ENCODE assay signal across 9 cellular contexts in the genomic region with DNA sequence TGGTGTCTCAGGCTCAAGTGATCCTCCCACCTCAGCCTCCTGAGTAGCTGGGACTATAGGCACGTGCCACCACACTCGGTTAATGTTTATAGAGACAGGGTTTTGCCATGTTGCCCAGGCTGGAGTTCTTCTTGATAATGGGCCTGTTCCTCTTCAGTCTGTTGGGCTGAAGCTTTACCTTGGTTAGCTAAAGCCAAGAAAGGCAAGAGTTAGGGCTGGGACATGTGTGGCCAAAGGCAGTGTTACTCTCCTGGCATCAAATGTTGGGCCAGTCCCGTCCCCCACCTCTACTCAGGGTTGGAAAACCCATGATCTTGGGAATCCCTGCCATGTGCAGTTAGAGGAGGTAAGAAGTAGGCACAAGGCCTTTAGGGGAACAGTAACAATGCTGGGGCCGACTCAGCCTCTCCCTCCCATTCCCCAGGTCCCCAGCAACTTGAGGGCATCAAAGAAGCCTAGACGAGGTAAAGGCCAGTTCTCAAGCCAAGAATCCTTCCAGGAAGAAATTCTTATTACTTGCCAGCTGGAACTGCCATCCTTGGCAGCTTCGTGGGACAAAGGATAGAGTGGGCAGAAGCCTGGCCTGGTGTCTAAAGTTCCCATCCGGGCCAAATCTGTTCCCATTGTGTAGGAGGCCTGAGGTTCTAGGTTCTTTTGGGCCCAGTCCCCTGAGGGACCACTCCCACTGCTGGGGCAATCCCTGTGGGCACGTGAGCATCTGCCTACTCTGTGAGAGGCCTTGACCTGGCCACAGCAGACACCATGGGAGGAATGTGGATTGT. TPM values are rescaled to one million over a fixed set of nuclear protein-coding genes. Genes with fewer than 3 reads are reported as not detected.
A peak's percentile ranks its signal among the peaks of the same experiment; 100 is the strongest.
DNase-seq lines count a peak whose midpoint lies in the region; ATAC-seq, FAIRE-seq and TF ChIP-seq lines count a peak whose summit lies in the region.
"Had no signal": no experiment of that assay in that cellular context is flagged by ENCODE, and none has a peak within 500 bp of the region (broad histone marks: within the 10 kb centered on the region; RNA-seq: fewer than 3 reads in every experiment).

No MANE protein-coding gene starts in this region.

- peak; percentile 38 for TF ChIP-seq POLR2A in NB4 (IDR thresholded peaks at IDR 0.05; ENCODE audit: extremely low read depth, insufficient read length)
- no peak for TF ChIP-seq POLR2A in endothelial cell of umbilical vein (IDR thresholded peaks at IDR 0.05; ENCODE audit: low read depth, low read length)

- intact Hi-C loops in endothelial cell of umbilical vein (cut with micrococcal nuclease) = no loop called here

- H3K9me1 ChIP-seq in endothelial cell of umbilical vein (replicated peaks; ENCODE audit: control insufficient read depth, extremely low read depth, insufficient read depth, low read length) = no peaks in the 10 kb centered on the region

- H3K4me3 ChIP-seq in NB4 (ENCODE audit: low read depth, low read length) = no peak overlapping the region
- no peak overlapping the region for H3K4me3 ChIP-seq in endothelial cell of umbilical vein (replicated peaks in 1 of 3; ENCODE audit: insufficient read depth in 1 of 3, low read depth in 1 of 3, low read length in 3 of 3)

- H3K36me3 ChIP-seq in endothelial cell of umbilical vein (ENCODE audit: control insufficient read depth in 2 of 2, extremely low read depth in 1 of 2, insufficient read depth in 2 of 2, low read length in 2 of 2) = peaks cover 0 to 3% of the 10 kb centered on the region in 2 experiments

- POLR2A ChIA-PET in endothelial cell of umbilical vein (lab: Charles Lee) = no interaction called here

- BruUV-seq in endothelial cell of umbilical vein (replicated peaks; lab: Mats Ljungman, UMichigan) = no TSS peak

- no peak for ATAC-seq in GM19328 (IDR thresholded peaks at IDR 0.05; ENCODE audit: unreplicated experiment)

- H3K4me1 ChIP-seq in endothelial cell of umbilical vein (ENCODE audit: control insufficient read depth, extremely low read depth, insufficient read depth, low read length) = peaks cover 6% of the 10 kb centered on the region

- peaks cover 5% of the 10 kb centered on the region for H3K79me2 ChIP-seq in endothelial cell of umbilical vein (ENCODE audit: control insufficient read depth, insufficient read depth, low read length)

- no peak overlapping the region for H2AFZ ChIP-seq in endothelial cell of umbilical vein (ENCODE audit: low read depth, low read length)

- H3K9ac ChIP-seq in endothelial cell of umbilical vein (replicated peaks; ENCODE audit: extremely low read depth, insufficient read depth, low read length) = no peak overlapping the region

- H3K9me3 ChIP-seq in endothelial cell of umbilical vein (replicated peaks; ENCODE audit: control insufficient read depth, insufficient read depth, low read length) = no peaks in the 10 kb centered on the region

- FAIRE-seq in endothelial cell of umbilical vein (lab: Jason Lieb, UNC) = no peak
- FAIRE-seq: GM18507 had no signal

- H4K20me1 ChIP-seq in endothelial cell of umbilical vein (replicated peaks; ENCODE audit: control insufficient read depth, extremely low read depth, insufficient read depth, low read length) = no peaks in the 10 kb centered on the region

- CTCF ChIA-PET in endothelial cell of umbilical vein (lab: Charles Lee) = interaction anchor here (0.9 to 1.5 kb wide), 3 partner anchors 21 to 34 kb away, joined by 3 to 4 read pairs (median 4); no protein-coding TSS in a partner anchor

- no peak overlapping the region for H3K27ac ChIP-seq in endothelial cell of umbilical vein (ENCODE audit: insufficient read depth, low read depth, low read length)

- H3K27me3 ChIP-seq in endothelial cell of umbilical vein (ENCODE audit: control insufficient read depth in 2 of 2, insufficient read depth in 2 of 2, low read length in 2 of 2) = no peaks in the 10 kb centered on the region

- DNase-seq in DMS 273 treated with DMSO at 0.1 percent for 48 hours (lab: John Stamatoyannopoulos, UW) (peak; percentile 38), NB4 (ENCODE audit: low read depth) (no peak), endothelial cell of umbilical vein (ENCODE audit: low read depth, low spot score) (peak; percentile 22), renal cortical epithelial cell (ENCODE audit: low read depth) (peak; percentile 94), 8988T (no peak), SHP77 (lab: John Stamatoyannopoulos, UW) (no peak)
- no peak for DNase-seq in activated effector memory CD4-positive, alpha-beta T cell treated with anti-CD3 and anti-CD28 coated beads, Interleukin-2, amount 50 U/mL, for 16 hours

- dilution Hi-C loops in endothelial cell of umbilical vein (cut with MboI; ENCODE audit: extremely low pct_ligation_motif_present, low sequenced_read_pairs) = no loop called here

- no peak for TF ChIP-seq CTCF in NB4 (IDR thresholded peaks at IDR 0.05; ENCODE audit: low read depth, low read length)
- TF ChIP-seq CTCF in endothelial cell of umbilical vein (IDR thresholded peaks at IDR 0.05; ENCODE audit: extremely low read depth in 1 of 2, insufficient read depth in 1 of 2, low read depth in 1 of 2, low read length in 2 of 2) = no peak

- no peak overlapping the region for H3K4me2 ChIP-seq in endothelial cell of umbilical vein (ENCODE audit: insufficient read depth, low read length)

TF ChIP-seq in endothelial cell of umbilical vein, 7 proteins besides CTCF, POLR2A, EP300 and RAD21:
- TF ChIP-seq MAX (IDR thresholded peaks at IDR 0.05; ENCODE audit: insufficient read depth, insufficient read length) (no peak), JUN (IDR thresholded peaks at IDR 0.05; ENCODE audit: borderline replicate concordance, insufficient read depth, insufficient read length, low read depth) (no peak), POLR2AphosphoS5 (IDR thresholded peaks at IDR 0.05; ENCODE audit: insufficient read depth, low read depth, low read length) (no peak), EZH2 (IDR thresholded peaks at IDR 0.05; ENCODE audit: borderline replicate concordance, low read depth, low read length, severe bottlenecking) (no peak), FOS (IDR thresholded peaks at IDR 0.05; ENCODE audit: borderline replicate concordance, insufficient read depth, low read length) (no peak), GATA2 (IDR thresholded peaks at IDR 0.05; ENCODE audit: insufficient read depth, insufficient read length, low read depth, low read length) (no peak), MYC (IDR thresholded peaks at IDR 0.05; ENCODE audit: low read depth, low read length) (no peak)

RNA-seq across cellular contexts. Expression of gene EGR1, which starts 4.5 kb away (rescaled TPM):
- 5.5 and 12.7 TPM in 2 replicates for total RNA-seq in endothelial cell of umbilical vein
- 6.5 and 7.2 TPM in 2 replicates for polyA plus RNA-seq in endothelial cell of umbilical vein
- 6.2 and 12.4 TPM in 2 replicates for polyA plus RNA-seq in endothelial cell of umbilical vein (2011; cell fraction: cytosol; rRNA removed)
- 21.1 and 28.3 TPM in 2 replicates for polyA plus RNA-seq in endothelial cell of umbilical vein (2011; cell fraction: nucleus; rRNA removed)
- polyA plus RNA-seq in endothelial cell of umbilical vein (2012) = 10.3 and 11.0 TPM in 2 replicates
- polyA minus RNA-seq in endothelial cell of umbilical vein = 6.2 and 6.7 TPM in 2 replicates
- 1.0 TPM for polyA minus RNA-seq in endothelial cell of umbilical vein (2011; cell fraction: cytosol; rRNA and poly(A)+ RNA removed)
- polyA minus RNA-seq in endothelial cell of umbilical vein (2011; cell fraction: nucleus; rRNA and poly(A)+ RNA removed) = 8.8 and 18.4 TPM in 2 replicates
- total RNA-seq in renal cortical epithelial cell = 1.2 and 12.3 TPM in 2 replicates

RNA-seq across cellular contexts. Expression of gene REEP2, which starts 30.9 kb away (rescaled TPM):
- total RNA-seq in endothelial cell of umbilical vein (4.0 and 4.4 TPM in 2 replicates), renal cortical epithelial cell (2.1 and 7.6 TPM in 2 replicates)
- 4.8 and 5.3 TPM in 2 replicates for polyA plus RNA-seq in endothelial cell of umbilical vein
- polyA plus RNA-seq in endothelial cell of umbilical vein (2011; cell fraction: cytosol; rRNA removed) = 4.3 and 4.5 TPM in 2 replicates
- 5.3 and 6.5 TPM in 2 replicates for polyA plus RNA-seq in endothelial cell of umbilical vein (2011; cell fraction: nucleus; rRNA removed)
- 2.4 and 3.5 TPM in 2 replicates for polyA plus RNA-seq in endothelial cell of umbilical vein (2012)
- 5.2 and 9.2 TPM in 2 replicates for polyA minus RNA-seq in endothelial cell of umbilical vein
- not detected for polyA minus RNA-seq in endothelial cell of umbilical vein (2011; cell fraction: cytosol; rRNA and poly(A)+ RNA removed)
- polyA minus RNA-seq in endothelial cell of umbilical vein (2011; cell fraction: nucleus; rRNA and poly(A)+ RNA removed) = 1.1 and 1.9 TPM in 2 replicates

Comparison
In these comparisons a context has a peak if more than half of its experiments do, and no peak if none do; other contexts are left out.
1. DNase-seq: peak in DMS 273 treated with DMSO at 0.1 percent for 48 hours (single experiment), endothelial cell of umbilical vein (single experiment) and renal cortical epithelial cell (single experiment); none in NB4 (single experiment), 8988T (single experiment), SHP77 (0 of 2) and activated effector memory CD4-positive, alpha-beta T cell treated with anti-CD3 and anti-CD28 coated beads, Interleukin-2, amount 50 U/mL, for 16 hours (single experiment).